8 cellular contexts compared by ENCODE assay signal in genomic region chr4:76585897-76586360, GRCh38.
A peak's percentile ranks its signal among the peaks of the same experiment; 100 is the strongest.
DNase-seq lines count a peak whose midpoint lies in the region; ATAC-seq, FAIRE-seq and TF ChIP-seq lines count a peak whose summit lies in the region.

No MANE protein-coding gene starts in this region.

- no peaks in the 10 kb centered on the region for H3K9me3 ChIP-seq in lung (ENCODE audit: control insufficient read depth in 2 of 2, insufficient read depth in 1 of 2, low read length in 1 of 2)

- H3K36me3 Mint-ChIP-seq in stimulated activated naive CD8-positive, alpha-beta T cell treated with anti-CD3 and anti-CD28 coated beads, Interleukin-15, Interleukin-2, amounts not matched to agents 100 ng/mL and 50 ng/mL, for 24 hours (ENCODE audit: low read depth): no peaks in the 10 kb centered on the region

- WGBS in lung, 2 donors: 9 to 10% methylated on average over 28 of the region's 28 CpGs

- H3K4me3 Mint-ChIP-seq in stimulated activated naive CD8-positive, alpha-beta T cell treated with anti-CD3 and anti-CD28 coated beads, Interleukin-15, Interleukin-2, amounts not matched to agents 100 ng/mL and 50 ng/mL, for 24 hours: peak overlapping the region; percentile 46

- H3K27ac Mint-ChIP-seq in stimulated activated naive CD8-positive, alpha-beta T cell treated with anti-CD3 and anti-CD28 coated beads, Interleukin-15, Interleukin-2, amounts not matched to agents 100 ng/mL and 50 ng/mL, for 24 hours: no peak overlapping the region

- peaks cover 63% of the 10 kb centered on the region for H3K27me3 Mint-ChIP-seq in stimulated activated naive CD8-positive, alpha-beta T cell treated with anti-CD3 and anti-CD28 coated beads, Interleukin-15, Interleukin-2, amounts not matched to agents 100 ng/mL and 50 ng/mL, for 24 hours

- no peaks in the 10 kb centered on the region for H3K36me3 ChIP-seq in lung (ENCODE audit: control insufficient read depth in 2 of 2, insufficient read depth in 2 of 2, low read length in 2 of 2)

- peak; percentile 67 for ATAC-seq in HG03097 (IDR thresholded peaks at IDR 0.05; ENCODE audit: low FRiP score, unreplicated experiment)
- peak; percentile 71 for ATAC-seq in lung (ENCODE audit: insufficient read depth, low FRiP score)

- H3K4me3 ChIP-seq in lung: peak overlapping the region; percentile 45

- H3K27me3 ChIP-seq in lung (ENCODE audit: control insufficient read depth, insufficient read depth): no peaks in the 10 kb centered on the region

- TF ChIP-seq CTCF in lung (IDR thresholded peaks at IDR 0.05; ENCODE audit: control extremely low read depth, extremely low read depth) (no peak), D721Med (IDR thresholded peaks at IDR 0.05; ENCODE audit: insufficient read depth, missing control alignments) (no peak)

- peak overlapping the region; percentile 80 to 91 for H3K27ac ChIP-seq in lung (ENCODE audit: low read depth in 1 of 2, low read length in 1 of 2)

- DNase-seq in activated T-cell treated with anti-CD3 and anti-CD28 coated beads for 24 hours (ENCODE audit: low read depth) (peak; percentile 1), activated T-cell treated with anti-CD3 and anti-CD28 coated beads for 4 hours (no peak), RCC 7860 (ENCODE audit: low spot score) (peak; percentile 83), ecto neural progenitor cell (ENCODE audit: low spot score) (peak; percentile 89), lung (ENCODE audit: low spot score) (peak; percentile 89), D721Med (ENCODE audit: insufficient read length, low spot score) (no peak)

- H3K4me1 ChIP-seq in lung (ENCODE audit: control insufficient read depth in 2 of 2, insufficient read depth in 2 of 2, low read length in 2 of 2): peaks cover 0 to 9% of the 10 kb centered on the region in 2 donors

- H3K9me3 Mint-ChIP-seq in stimulated activated naive CD8-positive, alpha-beta T cell treated with anti-CD3 and anti-CD28 coated beads, Interleukin-15, Interleukin-2, amounts not matched to agents 100 ng/mL and 50 ng/mL, for 24 hours: no peaks in the 10 kb centered on the region

- FAIRE-seq in RCC 7860 (lab: Jason Lieb, UNC) (peak; percentile 72), D721Med (lab: Jason Lieb, UNC) (no peak)

- peaks cover 7% of the 10 kb centered on the region for H3K4me1 Mint-ChIP-seq in stimulated activated naive CD8-positive, alpha-beta T cell treated with anti-CD3 and anti-CD28 coated beads, Interleukin-15, Interleukin-2, amounts not matched to agents 100 ng/mL and 50 ng/mL, for 24 hours (ENCODE audit: low read depth)

Comparison
In these comparisons a context has a peak if more than half of its experiments do, and no peak if none do; other contexts are left out.
1. DNase-seq: peak in activated T-cell treated with anti-CD3 and anti-CD28 coated beads for 24 hours (single experiment), RCC 7860 (single experiment), ecto neural progenitor cell (single experiment) and lung (single experiment); none in activated T-cell treated with anti-CD3 and anti-CD28 coated beads for 4 hours (single experiment) and D721Med (single experiment).